ENCODE assay signal across 1 cellular context in genomic region chr12:52074006-52074405, GRCh38.
A peak's percentile ranks its signal among the peaks of the same experiment; 100 is the strongest.
TF ChIP-seq lines count a peak whose summit lies in the region.

No MANE protein-coding gene starts in this region.

TF ChIP-seq in GM12878, 131 proteins besides CTCF, POLR2A, EP300 and RAD21 (continued from another document and continues in another):
- TF ChIP-seq SPI1 (IDR thresholded peaks at IDR 0.05; ENCODE audit: borderline replicate concordance, insufficient read depth, low read depth, low read length) = no peak
- no peak for TF ChIP-seq CUX1 (IDR thresholded peaks at IDR 0.05; ENCODE audit: insufficient replicate concordance, low read depth, low read length)
- TF ChIP-seq ZNF687 (IDR thresholded peaks at IDR 0.05) = no peak
- peak; percentile 93 for TF ChIP-seq MEF2B (IDR thresholded peaks at IDR 0.05; ENCODE audit: partially characterized antibody, poor library complexity, severe bottlenecking)
- no peak for TF ChIP-seq SRF (IDR thresholded peaks at IDR 0.05; ENCODE audit: low read depth in 2 of 2, low read length in 2 of 2)
- no peak for TF ChIP-seq MYB (IDR thresholded peaks at IDR 0.05; ENCODE audit: borderline replicate concordance, low read depth, low read length)
- peak; percentile 38; the same call in 1 of the 2 replicates for TF ChIP-seq MTA2 (IDR thresholded peaks at IDR 0.05; ENCODE audit: low read depth)
- no peak for TF ChIP-seq SUZ12 (IDR thresholded peaks at IDR 0.05; ENCODE audit: unreplicated experiment)
- peak; percentile 85 for TF ChIP-seq IKZF1 (conservative IDR thresholded peaks at IDR 0.05)
- TF ChIP-seq POLR2AphosphoS2 (IDR thresholded peaks at IDR 0.05; ENCODE audit: low read depth, low read length) = no peak
- no peak for TF ChIP-seq TARDBP (IDR thresholded peaks at IDR 0.05; ENCODE audit: borderline replicate concordance)
- peak; percentile 29; the same call in 1 of the 2 replicates for TF ChIP-seq RELB (IDR thresholded peaks at IDR 0.05; ENCODE audit: low read depth)
- TF ChIP-seq CREM (IDR thresholded peaks at IDR 0.05; ENCODE audit: low read depth) = no peak
- no peak for TF ChIP-seq SIX5 (IDR thresholded peaks at IDR 0.05; ENCODE audit: low read depth, low read length, severe bottlenecking)
- TF ChIP-seq GATAD2B (conservative IDR thresholded peaks at IDR 0.05; ENCODE audit: low read depth) = no peak
- TF ChIP-seq PML (IDR thresholded peaks at IDR 0.05; ENCODE audit: low read length) = no peak
- TF ChIP-seq ELK1 (IDR thresholded peaks at IDR 0.05; ENCODE audit: low read depth, low read length) = no peak
- TF ChIP-seq LARP7 (IDR thresholded peaks at IDR 0.05) = no peak
- no peak for TF ChIP-seq ZBTB4 (CRISPR knock-in tag; IDR thresholded peaks at IDR 0.05)
- TF ChIP-seq PBX3 (IDR thresholded peaks at IDR 0.05; ENCODE audit: insufficient replicate concordance, low read depth, low read length) = no peak
- no peak for TF ChIP-seq HDAC2 (IDR thresholded peaks at IDR 0.05)
- peak in 1 of 2 experiments; percentile 50; a peak in 2 of 4 replicates for TF ChIP-seq BHLHE40 (IDR thresholded peaks at IDR 0.05; ENCODE audit: borderline replicate concordance in 1 of 2, low read depth in 2 of 2, low read length in 1 of 2)
- TF ChIP-seq E4F1 (IDR thresholded peaks at IDR 0.05; ENCODE audit: borderline replicate concordance, partially characterized antibody) = no peak
- no peak for TF ChIP-seq ESRRA (IDR thresholded peaks at IDR 0.05; ENCODE audit: low read length)
- no peak for TF ChIP-seq USF2 (IDR thresholded peaks at IDR 0.05; ENCODE audit: borderline replicate concordance, low read depth, low read length)
- TF ChIP-seq CREB1 (IDR thresholded peaks at IDR 0.05; ENCODE audit: low read depth) = no peak
- TF ChIP-seq MLLT1 (IDR thresholded peaks at IDR 0.05) = 0 out of 2 replicates have a peak, but pooled peaks have one; percentile 10
- no peak for TF ChIP-seq CBX3 (IDR thresholded peaks at IDR 0.05; ENCODE audit: borderline replicate concordance, low read depth)
- TF ChIP-seq NFXL1 (IDR thresholded peaks at IDR 0.05; ENCODE audit: borderline replicate concordance) = no peak
- peak; percentile 61; the same call in 1 of the 2 replicates for TF ChIP-seq EED (IDR thresholded peaks at IDR 0.05; ENCODE audit: low read depth)
- TF ChIP-seq BACH1 (IDR thresholded peaks at IDR 0.05; ENCODE audit: borderline replicate concordance) = no peak
